Comparison of ENCODE assay signal across 13 cellular contexts in genomic region chr12:68630050-68630449, GRCh38. TPM values are rescaled to one million over a fixed set of nuclear protein-coding genes. Genes with fewer than 3 reads are reported as not detected.
DNase-seq lines count a peak whose midpoint lies in the region; ATAC-seq and TF ChIP-seq lines count a peak whose summit lies in the region.
"Had no signal": no experiment of that assay in that cellular context is flagged by ENCODE, and none has a peak within 500 bp of the region (broad histone marks: within the 10 kb centered on the region; RNA-seq: fewer than 3 reads in every experiment).

No MANE protein-coding gene starts in this region.

- H3K27ac ChIP-seq in breast epithelium (no peak overlapping the region), thyroid gland (peak overlapping the region in 2 of 3 donors; percentile 10 to 45)

- no peak for TF ChIP-seq POLR2A in breast epithelium (IDR thresholded peaks at IDR 0.05)
- TF ChIP-seq POLR2A in thyroid gland (IDR thresholded peaks at IDR 0.05): no peak

- H3K36me3 ChIP-seq in breast epithelium: no peaks in the 10 kb centered on the region
- H3K36me3 ChIP-seq in thyroid gland: no peaks in the 10 kb centered on the region

- H3K9me3 ChIP-seq in breast epithelium (peaks cover 0 to 7% of the 10 kb centered on the region in 2 donors), thyroid gland (no peaks in the 10 kb centered on the region)

- peak overlapping the region; percentile 31 for H3K27ac Mint-ChIP-seq in MCF 10A (ENCODE audit: low read depth, unreplicated experiment)
- peak overlapping the region; percentile 21 for H3K27ac Mint-ChIP-seq in activated T-helper 1 cell treated with anti-CD3 and anti-CD28 coated beads, Interleukin-12 subunit alpha, Interleukin-12 subunit beta, Interleukin-2, Interleukin-4 antibody, amounts not matched to agents 30 ng/mL and 10 ng/mL and 1 ng/mL, durations not matched to agents 14 hours and 24 hours and 36 hours
- peak overlapping the region; percentile 88 for H3K27ac Mint-ChIP-seq in memory B cell
- H3K27ac Mint-ChIP-seq: T-helper 2 cell treated with Interferon-gamma antibody and Interleukin-4, amounts not matched to agents 5 μg/mL and 100 μg/mL, for 36 hours had no signal

- H3K9me3 Mint-ChIP-seq in MCF 10A (ENCODE audit: unreplicated experiment): no peaks in the 10 kb centered on the region
- H3K9me3 Mint-ChIP-seq in activated T-helper 1 cell treated with anti-CD3 and anti-CD28 coated beads, Interleukin-12 subunit alpha, Interleukin-12 subunit beta, Interleukin-2, Interleukin-4 antibody, amounts not matched to agents 30 ng/mL and 10 ng/mL and 1 ng/mL, durations not matched to agents 14 hours and 24 hours and 36 hours: peaks cover 15% of the 10 kb centered on the region
- no peaks in the 10 kb centered on the region for H3K9me3 Mint-ChIP-seq in memory B cell

- DNase-seq in MCF 10A (ENCODE audit: unreplicated experiment) (no peak), breast epithelium (ENCODE audit: low spot score in 2 of 2) (no peak), memory B cell (ENCODE audit: low spot score in 2 of 2) (no peak), thyroid gland (no peak), activated gamma-delta T cell (lab: John Stamatoyannopoulos, UW) (no peak), NCI-H1417 treated with DMSO at 0.1 percent for 48 hours (lab: John Stamatoyannopoulos, UW) (no peak)
- no peak for DNase-seq in activated T-helper 1 cell treated with anti-CD3 and anti-CD28 coated beads, Interleukin-12 subunit alpha, Interleukin-12 subunit beta, Interleukin-2, Interleukin-4 antibody, amounts not matched to agents 30 ng/mL and 10 ng/mL and 1 ng/mL, durations not matched to agents 14 hours and 24 hours and 36 hours (ENCODE audit: low spot score)
- DNase-seq: AML-193; anterior cingulate cortex; effector memory CD4-positive, alpha-beta T cell; KG1 had no signal

- no peak overlapping the region for H3K4me3 ChIP-seq in breast epithelium
- H3K4me3 ChIP-seq in thyroid gland (replicated peaks in 1 of 3): no peak overlapping the region

- TF ChIP-seq CTCF in MCF 10A (IDR thresholded peaks at IDR 0.05; ENCODE audit: unreplicated experiment) (no peak), breast epithelium (IDR thresholded peaks at IDR 0.05) (no peak), thyroid gland (IDR thresholded peaks at IDR 0.05) (no peak)

- no peaks in the 10 kb centered on the region for H3K27me3 ChIP-seq in breast epithelium
- no peaks in the 10 kb centered on the region for H3K27me3 ChIP-seq in thyroid gland

- peaks cover 0 to 15% of the 10 kb centered on the region in 2 donors for H3K4me1 ChIP-seq in breast epithelium
- peaks cover 30 to 51% of the 10 kb centered on the region in 2 donors for H3K4me1 ChIP-seq in thyroid gland

- no peak overlapping the region for H3K4me3 Mint-ChIP-seq in MCF 10A (ENCODE audit: unreplicated experiment)
- no peak overlapping the region for H3K4me3 Mint-ChIP-seq in activated T-helper 1 cell treated with anti-CD3 and anti-CD28 coated beads, Interleukin-12 subunit alpha, Interleukin-12 subunit beta, Interleukin-2, Interleukin-4 antibody, amounts not matched to agents 30 ng/mL and 10 ng/mL and 1 ng/mL, durations not matched to agents 14 hours and 24 hours and 36 hours
- H3K4me3 Mint-ChIP-seq in memory B cell: peak overlapping the region; percentile 9
- H3K4me3 Mint-ChIP-seq: T-helper 2 cell treated with Interferon-gamma antibody and Interleukin-4, amounts not matched to agents 5 μg/mL and 100 μg/mL, for 36 hours had no signal

- BruUV-seq in MCF 10A (replicated peaks; lab: Mats Ljungman, UMichigan): no TSS peak

- intact Hi-C loops in MCF 10A (cut with micrococcal nuclease) (no loop called here), breast epithelium (cut with DNase I; ENCODE audit: low total_unique reads) (no loop called here), thyroid gland (cut with DNase I) (no loop called here)
- intact Hi-C loops in activated T-helper 1 cell treated with anti-CD3 and anti-CD28 coated beads, Interleukin-12 subunit alpha, Interleukin-12 subunit beta, Interleukin-2, Interleukin-4 antibody, amounts not matched to agents 30 ng/mL and 10 ng/mL and 1 ng/mL, durations not matched to agents 14 hours and 24 hours and 36 hours (cut with micrococcal nuclease): no loop called here

- CTCF ChIA-PET in MCF 10A (lab: Yijun Ruan, JAX): interaction anchor here (1.1 kb wide), 1 partner anchor 271 kb away, joined by 4 read pairs; no protein-coding TSS in a partner anchor

- H3K4me1 Mint-ChIP-seq in MCF 10A (ENCODE audit: insufficient read depth, unreplicated experiment) (peaks cover 17% of the 10 kb centered on the region), memory B cell (peaks cover 44% of the 10 kb centered on the region)
- peaks cover 84% of the 10 kb centered on the region for H3K4me1 Mint-ChIP-seq in activated T-helper 1 cell treated with anti-CD3 and anti-CD28 coated beads, Interleukin-12 subunit alpha, Interleukin-12 subunit beta, Interleukin-2, Interleukin-4 antibody, amounts not matched to agents 30 ng/mL and 10 ng/mL and 1 ng/mL, durations not matched to agents 14 hours and 24 hours and 36 hours (ENCODE audit: low read depth)

- POLR2A ChIA-PET in MCF 10A (lab: Yijun Ruan, JAX): interaction anchor here (0.9 to 4.9 kb wide), 3 partner anchors 11 to 298 kb away, joined by 3 to 37 read pairs (median 25); partner anchors contain the start of genes MDM1 and RAP1B

- no peaks in the 10 kb centered on the region for H3K27me3 Mint-ChIP-seq in MCF 10A (ENCODE audit: insufficient read depth, unreplicated experiment)
- H3K27me3 Mint-ChIP-seq in activated T-helper 1 cell treated with anti-CD3 and anti-CD28 coated beads, Interleukin-12 subunit alpha, Interleukin-12 subunit beta, Interleukin-2, Interleukin-4 antibody, amounts not matched to agents 30 ng/mL and 10 ng/mL and 1 ng/mL, durations not matched to agents 14 hours and 24 hours and 36 hours (ENCODE audit: insufficient read depth): no peaks in the 10 kb centered on the region
- H3K27me3 Mint-ChIP-seq in memory B cell: no peaks in the 10 kb centered on the region

- ATAC-seq in memory B cell (ENCODE audit: low read depth) (no peak), GM18870 (IDR thresholded peaks at IDR 0.05; ENCODE audit: unreplicated experiment) (no peak)

- H3K36me3 Mint-ChIP-seq in MCF 10A (ENCODE audit: insufficient read depth, unreplicated experiment): peaks cover 46% of the 10 kb centered on the region
- peaks cover 51% of the 10 kb centered on the region for H3K36me3 Mint-ChIP-seq in activated T-helper 1 cell treated with anti-CD3 and anti-CD28 coated beads, Interleukin-12 subunit alpha, Interleukin-12 subunit beta, Interleukin-2, Interleukin-4 antibody, amounts not matched to agents 30 ng/mL and 10 ng/mL and 1 ng/mL, durations not matched to agents 14 hours and 24 hours and 36 hours (ENCODE audit: low read depth)
- peaks cover 18% of the 10 kb centered on the region for H3K36me3 Mint-ChIP-seq in memory B cell

RNA-seq across cellular contexts. Expression of gene RAP1B, which starts 19.4 kb away (rescaled TPM):
- total RNA-seq in MCF 10A (2022): 180 and 232 TPM in 2 replicates
- 100 to 1,000 TPM; 176 to 198 (median 186) TPM for total RNA-seq in breast epithelium
- 244 and 263 TPM in 2 replicates for total RNA-seq in activated T-helper 1 cell treated with anti-CD3 and anti-CD28 coated beads, Interleukin-12 subunit alpha, Interleukin-12 subunit beta, Interleukin-2, Interleukin-4 antibody, amounts not matched to agents 30 ng/mL and 10 ng/mL and 1 ng/mL, durations not matched to agents 14 hours and 24 hours and 36 hours
- 100 to 1,000 TPM; 133 to 232 (median 193) TPM for total RNA-seq in thyroid gland

RNA-seq across cellular contexts. Expression of gene NUP107, which starts 56.7 kb away (rescaled TPM):
- total RNA-seq in MCF 10A (2022) (48.1 and 54.5 TPM in 2 replicates), breast epithelium (10 to 100 TPM; 44.6 to 62.6 (median 58.7) TPM), thyroid gland (10 to 100 TPM; 36.1 to 83.6 (median 43.5) TPM)
- 123 and 135 TPM in 2 replicates for total RNA-seq in activated T-helper 1 cell treated with anti-CD3 and anti-CD28 coated beads, Interleukin-12 subunit alpha, Interleukin-12 subunit beta, Interleukin-2, Interleukin-4 antibody, amounts not matched to agents 30 ng/mL and 10 ng/mL and 1 ng/mL, durations not matched to agents 14 hours and 24 hours and 36 hours

Comparison
In these comparisons a context has a peak if more than half of its experiments do, and no peak if none do; other contexts are left out.
1. H3K27ac Mint-ChIP-seq: peak in every context shown above with its lines; median percentile 88 in memory B cell; 31 in MCF 10A; 21 in activated T-helper 1 cell treated with anti-CD3 and anti-CD28 coated beads, Interleukin-12 subunit alpha, Interleukin-12 subunit beta, Interleukin-2, Interleukin-4 antibody, amounts not matched to agents 30 ng/mL and 10 ng/mL and 1 ng/mL, durations not matched to agents 14 hours and 24 hours and 36 hours.
2. H3K27ac ChIP-seq: peak in thyroid gland (2 of 3); none in breast epithelium (0 of 2).